1 cellular context compared by ENCODE assay signal in the genomic region with DNA sequence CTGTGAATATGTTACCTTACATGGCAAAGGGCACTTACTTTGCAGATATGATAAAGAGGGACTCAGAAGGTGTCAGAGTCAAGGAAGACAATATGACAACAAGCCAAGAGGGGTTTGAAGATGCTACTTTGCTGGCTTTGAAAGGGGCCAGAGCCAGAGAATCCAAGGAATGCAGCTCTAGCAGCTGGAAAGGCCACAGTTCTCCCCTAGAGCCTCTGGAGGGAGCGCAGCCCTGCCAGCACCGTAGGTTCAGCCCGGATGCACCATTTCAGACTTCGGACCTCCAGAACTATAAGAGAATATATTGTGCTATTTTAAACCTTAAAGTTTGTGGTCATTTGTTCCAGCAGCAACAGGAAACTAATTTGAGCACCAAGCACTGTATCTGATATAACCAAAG.
TF ChIP-seq lines count a peak whose summit lies in the region.

No MANE protein-coding gene starts in this region.

TF ChIP-seq in H1, 55 proteins besides CTCF, POLR2A, EP300 and RAD21:
- TF ChIP-seq, protein P1, sequence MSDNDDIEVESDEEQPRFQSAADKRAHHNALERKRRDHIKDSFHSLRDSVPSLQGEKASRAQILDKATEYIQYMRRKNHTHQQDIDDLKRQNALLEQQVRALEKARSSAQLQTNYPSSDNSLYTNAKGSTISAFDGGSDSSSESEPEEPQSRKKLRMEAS (IDR thresholded peaks at IDR 0.05), result no peak
- TF ChIP-seq JUN (IDR thresholded peaks at IDR 0.05; ENCODE audit: low read depth, low read length) (no peak), RFX5 (IDR thresholded peaks at IDR 0.05; ENCODE audit: borderline replicate concordance, low read depth, low read length) (no peak), YY1 (IDR thresholded peaks at IDR 0.05; ENCODE audit: low read depth, low read length) (no peak), TEAD4 (IDR thresholded peaks at IDR 0.05; ENCODE audit: low read depth, low read length) (peak; percentile 92)
